8 cellular contexts compared by ENCODE assay signal in genomic region chr5:138543730-138544104, GRCh38. TPM values are rescaled to one million over a fixed set of nuclear protein-coding genes. Genes with fewer than 3 reads are reported as not detected.
DNase-seq lines count a peak whose midpoint lies in the region; ATAC-seq lines count a peak whose summit lies in the region.

No MANE protein-coding gene starts in this region.

- H3K9me3 Mint-ChIP-seq in activated T-helper 2 cell treated with anti-CD3 and anti-CD28 coated beads, Interferon-gamma antibody, Interleukin-2, Interleukin-4, amounts not matched to agents 10 μg/mL and 5 μg/mL and 100 μg/mL, durations not matched to agents 14 hours and 24 hours and 36 hours, result no peaks in the 10 kb centered on the region
- H3K9me3 Mint-ChIP-seq in stimulated activated naive B cell treated with anti-CD40 and anti-IgM and Interleukin-4, amounts not matched to agents 10 μg/mL and 1 μg/mL and 100 μg/mL, for 72 hours, result no peaks in the 10 kb centered on the region

- H3K4me1 Mint-ChIP-seq in activated T-helper 2 cell treated with anti-CD3 and anti-CD28 coated beads, Interferon-gamma antibody, Interleukin-2, Interleukin-4, amounts not matched to agents 10 μg/mL and 5 μg/mL and 100 μg/mL, durations not matched to agents 14 hours and 24 hours and 36 hours (ENCODE audit: low read depth), result peaks cover 61% of the 10 kb centered on the region
- H3K4me1 Mint-ChIP-seq in stimulated activated naive B cell treated with anti-CD40 and anti-IgM and Interleukin-4, amounts not matched to agents 10 μg/mL and 1 μg/mL and 100 μg/mL, for 72 hours, result peaks cover 34 to 69% of the 10 kb centered on the region in 2 donors

- H3K27ac Mint-ChIP-seq in activated T-helper 2 cell treated with anti-CD3 and anti-CD28 coated beads, Interferon-gamma antibody, Interleukin-2, Interleukin-4, amounts not matched to agents 10 μg/mL and 5 μg/mL and 100 μg/mL, durations not matched to agents 14 hours and 24 hours and 36 hours, result peak overlapping the region; percentile 100
- H3K27ac Mint-ChIP-seq in stimulated activated naive B cell treated with anti-CD40 and anti-IgM and Interleukin-4, amounts not matched to agents 10 μg/mL and 1 μg/mL and 100 μg/mL, for 72 hours, result peak overlapping the region; percentile 99

- ATAC-seq in GM18873 (IDR thresholded peaks at IDR 0.05; ENCODE audit: low FRiP score, unreplicated experiment) (peak; percentile 25), HG03095 (IDR thresholded peaks at IDR 0.05; ENCODE audit: unreplicated experiment) (peak; percentile 36)
- peak; percentile 71 to 72 for ATAC-seq in stimulated activated naive B cell treated with anti-CD40 and anti-IgM and Interleukin-4, amounts not matched to agents 10 μg/mL and 1 μg/mL and 100 μg/mL, for 72 hours (replicated peaks)

- H3K9ac ChIP-seq in iPS-15b (ENCODE audit: low read depth, low read length), result peak overlapping the region; percentile 90

- peaks cover 60% of the 10 kb centered on the region for H3K36me3 Mint-ChIP-seq in activated T-helper 2 cell treated with anti-CD3 and anti-CD28 coated beads, Interferon-gamma antibody, Interleukin-2, Interleukin-4, amounts not matched to agents 10 μg/mL and 5 μg/mL and 100 μg/mL, durations not matched to agents 14 hours and 24 hours and 36 hours (ENCODE audit: low read depth)
- H3K36me3 Mint-ChIP-seq in stimulated activated naive B cell treated with anti-CD40 and anti-IgM and Interleukin-4, amounts not matched to agents 10 μg/mL and 1 μg/mL and 100 μg/mL, for 72 hours, result peaks cover 17 to 49% of the 10 kb centered on the region in 2 donors

- H3K4me3 ChIP-seq in iPS-15b (ENCODE audit: low read depth, low read length), result peak overlapping the region; percentile 78

- H3K4me1 ChIP-seq in iPS-15b (ENCODE audit: control insufficient read depth, insufficient read depth, low read length), result peaks cover 8% of the 10 kb centered on the region

- peak overlapping the region; percentile 100 for H3K4me3 Mint-ChIP-seq in activated T-helper 2 cell treated with anti-CD3 and anti-CD28 coated beads, Interferon-gamma antibody, Interleukin-2, Interleukin-4, amounts not matched to agents 10 μg/mL and 5 μg/mL and 100 μg/mL, durations not matched to agents 14 hours and 24 hours and 36 hours (ENCODE audit: low read depth)
- H3K4me3 Mint-ChIP-seq in stimulated activated naive B cell treated with anti-CD40 and anti-IgM and Interleukin-4, amounts not matched to agents 10 μg/mL and 1 μg/mL and 100 μg/mL, for 72 hours, result peak overlapping the region; percentile 91 to 93

- peaks cover 3% of the 10 kb centered on the region for H3K36me3 ChIP-seq in iPS-15b (ENCODE audit: control insufficient read depth, insufficient read depth, low read length)

- DNase-seq in AG20443 (ENCODE audit: low spot score), result peak; percentile 79
- DNase-seq in activated T-helper 2 cell treated with anti-CD3 and anti-CD28 coated beads, Interferon-gamma antibody, Interleukin-2, Interleukin-4, amounts not matched to agents 10 μg/mL and 5 μg/mL and 100 μg/mL, durations not matched to agents 14 hours and 24 hours and 36 hours (ENCODE audit: low spot score), result no peak
- no peak for DNase-seq in stimulated activated naive B cell treated with anti-CD40 and anti-IgM and Interleukin-4, amounts not matched to agents 10 μg/mL and 1 μg/mL and 100 μg/mL, for 72 hours
- DNase-seq in RPMI8226, result no peak
- no peak for DNase-seq in DMS153 treated with DMSO at 0.1 percent for 48 hours (lab: John Stamatoyannopoulos, UW; ENCODE audit: unreplicated experiment)

- no peaks in the 10 kb centered on the region for H3K27me3 Mint-ChIP-seq in activated T-helper 2 cell treated with anti-CD3 and anti-CD28 coated beads, Interferon-gamma antibody, Interleukin-2, Interleukin-4, amounts not matched to agents 10 μg/mL and 5 μg/mL and 100 μg/mL, durations not matched to agents 14 hours and 24 hours and 36 hours (ENCODE audit: low read depth)
- no peaks in the 10 kb centered on the region for H3K27me3 Mint-ChIP-seq in stimulated activated naive B cell treated with anti-CD40 and anti-IgM and Interleukin-4, amounts not matched to agents 10 μg/mL and 1 μg/mL and 100 μg/mL, for 72 hours

- H3K27me3 ChIP-seq in iPS-15b (ENCODE audit: control insufficient read depth, insufficient read depth, low read length), result no peaks in the 10 kb centered on the region

- no peaks in the 10 kb centered on the region for H3K9me3 ChIP-seq in iPS-15b (ENCODE audit: control insufficient read depth, insufficient read depth, low read length)

- intact Hi-C loops in activated T-helper 2 cell treated with anti-CD3 and anti-CD28 coated beads, Interferon-gamma antibody, Interleukin-2, Interleukin-4, amounts not matched to agents 10 μg/mL and 5 μg/mL and 100 μg/mL, durations not matched to agents 14 hours and 24 hours and 36 hours (cut with micrococcal nuclease), result loop anchor here (1.0 to 10.0 kb wide), 7 partner anchors 32 to 751 kb away; partner anchors contain the start of genes BRD8, EGR1, HSPA9 and KDM3B

RNA-seq across cellular contexts. Expression of gene ETF1, which starts 0.7 kb away (rescaled TPM):
- total RNA-seq in activated T-helper 2 cell treated with anti-CD3 and anti-CD28 coated beads, Interferon-gamma antibody, Interleukin-2, Interleukin-4, amounts not matched to agents 10 μg/mL and 5 μg/mL and 100 μg/mL, durations not matched to agents 14 hours and 24 hours and 36 hours, result 169 and 170 TPM in 2 replicates

RNA-seq across cellular contexts. Expression of gene HSPA9, which starts 31.5 kb away (rescaled TPM):
- total RNA-seq in activated T-helper 2 cell treated with anti-CD3 and anti-CD28 coated beads, Interferon-gamma antibody, Interleukin-2, Interleukin-4, amounts not matched to agents 10 μg/mL and 5 μg/mL and 100 μg/mL, durations not matched to agents 14 hours and 24 hours and 36 hours, result 333 and 340 TPM in 2 replicates
